Comparison of ENCODE assay signal across 17 cellular contexts in genomic region chr11:68454767-68455166, GRCh38. TPM values are rescaled to one million over a fixed set of nuclear protein-coding genes. Genes with fewer than 3 reads are reported as not detected.
DNase-seq lines count a peak whose midpoint lies in the region; ATAC-seq, FAIRE-seq and TF ChIP-seq lines count a peak whose summit lies in the region.
"Had no signal": no experiment of that assay in that cellular context is flagged by ENCODE, and none has a peak within 500 bp of the region (broad histone marks: within the 10 kb centered on the region; RNA-seq: fewer than 3 reads in every experiment).

No MANE protein-coding gene starts in this region.

- CTCF ChIA-PET in K562 (lab: Yijun Ruan, JAX; ENCODE audit: low intra/inter-chr PET ratio): no interaction called here

- intact Hi-C loops in K562 (cut with micrococcal nuclease) (no loop called here), mucosa of descending colon (cut with DNase I, micrococcal nuclease) (no loop called here)

- H3K4me2 ChIP-seq in DND-41 (ENCODE audit: insufficient read depth, low read length): no peak overlapping the region
- H3K4me2 ChIP-seq in K562 (ENCODE audit: insufficient read depth, low read length): no peak overlapping the region
- H3K4me2 ChIP-seq: BLaER1 treated with 17β-estradiol and CSF1 and Interleukin-3, amounts not matched to agents 10 nM and 100 nM had no signal

- no peak for TF ChIP-seq POLR2A in K562 (conservative IDR thresholded peaks at IDR 0.05)

- H3K9me3 ChIP-seq in DND-41 (ENCODE audit: insufficient read depth, low read length, severe bottlenecking) (no peaks in the 10 kb centered on the region), K562 (replicated peaks; ENCODE audit: control insufficient read depth, insufficient read depth, low read depth, low read length) (no peaks in the 10 kb centered on the region), mucosa of descending colon (no peaks in the 10 kb centered on the region)
- H3K9me3 ChIP-seq: BLaER1 treated with 17β-estradiol and CSF1 and Interleukin-3, amounts not matched to agents 10 nM and 100 nM had no signal

- H3K27me3 ChIP-seq in DND-41 (ENCODE audit: insufficient read depth, low read length, poor library complexity) (no peaks in the 10 kb centered on the region), K562 (ENCODE audit: control insufficient read depth in 2 of 2, insufficient read depth in 2 of 2, low read length in 2 of 2) (no peaks in the 10 kb centered on the region)
- H3K27me3 ChIP-seq: BLaER1 treated with 17β-estradiol and CSF1 and Interleukin-3, amounts not matched to agents 10 nM and 100 nM had no signal

- TF ChIP-seq RAD21 in Ishikawa (IDR thresholded peaks at IDR 0.05; ENCODE audit: low read depth) (no peak), K562 (CRISPR knock-in tag; conservative IDR thresholded peaks at IDR 0.05 in 1 of 2, IDR thresholded peaks at IDR 0.05 in 1 of 2) (no peak)

- FAIRE-seq in K562 (lab: Jason Lieb, UNC): no peak
- FAIRE-seq: GM12878 had no signal

- H4K20me1 ChIP-seq in DND-41 (ENCODE audit: insufficient read depth, low read length): no peaks in the 10 kb centered on the region
- H4K20me1 ChIP-seq in K562 (replicated peaks; ENCODE audit: control insufficient read depth, insufficient read depth, low read length): peaks cover under 1% of the 10 kb centered on the region; the same call in 1 of the 2 replicates
- H4K20me1 ChIP-seq: BLaER1 treated with 17β-estradiol and CSF1 and Interleukin-3, amounts not matched to agents 10 nM and 100 nM had no signal

- TF ChIP-seq CTCF in DND-41 (IDR thresholded peaks at IDR 0.05; ENCODE audit: borderline replicate concordance, extremely low read depth, low read length, poor library complexity, severe bottlenecking) (no peak), K562 (IDR thresholded peaks at IDR 0.05 in 2 of 3, conservative IDR thresholded peaks at IDR 0.05 in 1 of 3; ENCODE audit: insufficient read depth in 2 of 3, low read depth in 1 of 3, low read length in 3 of 3) (no peak), mucosa of descending colon (IDR thresholded peaks at IDR 0.05) (no peak)

- in situ Hi-C loops in K562 (cut with MboI): no loop called here

- no peak overlapping the region for H3K27ac ChIP-seq in DND-41 (ENCODE audit: low read length)
- no peak overlapping the region for H3K27ac ChIP-seq in K562 (ENCODE audit: extremely low read depth, low read depth, low read length)
- H3K27ac ChIP-seq: BLaER1 treated with 17β-estradiol and CSF1 and Interleukin-3, amounts not matched to agents 10 nM and 100 nM; coronary artery; HL-60 had no signal

- H3K9ac ChIP-seq in DND-41 (ENCODE audit: low read depth, low read length) (no peak overlapping the region), K562 (ENCODE audit: insufficient read depth in 1 of 2, low read depth in 2 of 2, low read length in 2 of 2) (peak overlapping the region in 1 of 2 experiments; percentile 58; a peak in 1 of 4 replicates)
- H3K9ac ChIP-seq: BLaER1 treated with 17β-estradiol and CSF1 and Interleukin-3, amounts not matched to agents 10 nM and 100 nM had no signal

- H3K4me1 ChIP-seq in DND-41 (ENCODE audit: insufficient read depth, low read length): peaks cover 7% of the 10 kb centered on the region
- H3K4me1 ChIP-seq in K562 (replicated peaks in 1 of 2; ENCODE audit: control insufficient read depth in 2 of 2, insufficient read depth in 2 of 2, low read length in 2 of 2): peaks cover 1 to 22% of the 10 kb centered on the region in 2 experiments; a peak in 3 of 5 replicates
- peaks cover 22% of the 10 kb centered on the region for H3K4me1 ChIP-seq in mucosa of descending colon (ENCODE audit: low read depth)

- H3K79me2 ChIP-seq in DND-41 (ENCODE audit: insufficient read depth, low read length) (no peaks in the 10 kb centered on the region), K562 (ENCODE audit: control insufficient read depth, insufficient read depth, low read length) (no peaks in the 10 kb centered on the region)

- no peaks in the 10 kb centered on the region for H3K9me1 ChIP-seq in K562 (ENCODE audit: control insufficient read depth, insufficient read depth, low read length)

- TF ChIP-seq EP300 in Ishikawa (IDR thresholded peaks at IDR 0.05; ENCODE audit: borderline replicate concordance) (no peak), K562 (IDR thresholded peaks at IDR 0.05; ENCODE audit: low read length) (no peak)

- no TSS peak for BruUV-seq in K562 (replicated peaks; lab: Mats Ljungman, UMichigan)

- no peak overlapping the region for H3K4me3 ChIP-seq in DND-41 (ENCODE audit: low read depth in 1 of 2, low read length in 2 of 2)
- no peak overlapping the region for H3K4me3 ChIP-seq in K562
- H3K4me3 ChIP-seq in mucosa of descending colon: no peak overlapping the region
- H3K4me3 ChIP-seq: BLaER1 treated with 17β-estradiol and CSF1 and Interleukin-3, amounts not matched to agents 10 nM and 100 nM; coronary artery; GM12878 had no signal

- H3K36me3 ChIP-seq in DND-41 (ENCODE audit: insufficient read depth, low read length) (no peaks in the 10 kb centered on the region; the same call in 1 of the 2 replicates), K562 (ENCODE audit: control insufficient read depth, insufficient read depth, low read length) (no peaks in the 10 kb centered on the region), mucosa of descending colon (ENCODE audit: low read depth) (no peaks in the 10 kb centered on the region)

- DNase-seq in DND-41: no peak
- no peak for DNase-seq in K562 (ENCODE audit: extremely low read depth in 1 of 4, low spot score in 3 of 4)
- DNase-seq in mucosa of descending colon: no peak
- no peak for DNase-seq in NCI-H1930 (lab: John Stamatoyannopoulos, UW)
- DNase-seq in activated CD4-positive, alpha-beta T cell treated with anti-CD3 and anti-CD28 coated beads for 48 hours: no peak
- no peak for DNase-seq in cerebellum (ENCODE audit: low spot score)
- DNase-seq: activated CD4-positive, alpha-beta memory T cell treated with anti-CD3 and anti-CD28 coated beads for 36 hours; anterior cingulate cortex; erythroblast; Kasumi-1; kidney glomerular epithelial cell; OCI-M1 had no signal

- POLR2A ChIA-PET in K562 (lab: Yijun Ruan, JAX): interaction anchor here (1.5 kb wide), 1 partner anchor 16 kb away, joined by 3 read pairs; no protein-coding TSS in a partner anchor

- peak; percentile 25; the same call in 1 of the 3 replicates for ATAC-seq in DND-41 (ENCODE audit: insufficient read depth, low read depth)
- ATAC-seq in K562: no peak
- peak; percentile 26 for ATAC-seq in mucosa of descending colon
- ATAC-seq: GM12878 had no signal

- H2AFZ ChIP-seq in DND-41 (ENCODE audit: low read depth, low read length): no peak overlapping the region
- no peak overlapping the region for H2AFZ ChIP-seq in K562 (ENCODE audit: low read depth, low read length)

- WGBS in K562 (ENCODE audit: insufficient coverage, low coverage, missing lambda C conversion rate): 22% methylated on average over 8 of the region's 8 CpGs

TF ChIP-seq in Ishikawa, 13 proteins besides CTCF, POLR2A, EP300 and RAD21 (continues in another document):
- TF ChIP-seq CEBPB (IDR thresholded peaks at IDR 0.05) (no peak), ZBTB7A (IDR thresholded peaks at IDR 0.05; ENCODE audit: low read depth) (no peak)

TF ChIP-seq in K562, 482 proteins besides CTCF, POLR2A, EP300 and RAD21 (continues in another document):
- no peak for TF ChIP-seq SMAD3 (CRISPR knock-in tag; conservative IDR thresholded peaks at IDR 0.05)
- TF ChIP-seq EGR1 (conservative IDR thresholded peaks at IDR 0.05): peak; percentile 75
- TF ChIP-seq ETV5 (CRISPR knock-in tag; IDR thresholded peaks at IDR 0.05; ENCODE audit: low read depth): no peak
- TF ChIP-seq ZKSCAN8 (CRISPR knock-in tag; IDR thresholded peaks at IDR 0.05): no peak

RNA-seq across cellular contexts. Expression of gene PPP6R3, which starts 5.8 kb away (rescaled TPM):
- total RNA-seq in K562 (2011; cell fraction: chromatin; rRNA removed; ENCODE audit: low replicate concordance): 136 and 375 TPM in 2 replicates
- 57.0 and 86.1 TPM in 2 replicates for total RNA-seq in K562 (2011; cell fraction: nucleolus; rRNA removed)
- total RNA-seq in K562 (2011; cell fraction: nucleoplasm; rRNA removed): 132 and 147 TPM in 2 replicates
- total RNA-seq in K562 (2014; rRNA removed) (96.1 and 103 TPM in 2 replicates), K562 (2014; rRNA removed; fragmentation: Illumina TruSeq; extraction: Trizol) (110 and 132 TPM in 2 replicates), K562 (2015; rRNA removed; fragmentation: Illumina TruSeq; extraction: Trizol) (111 and 117 TPM in 2 replicates), K562 (2021) (90.3 and 91.2 TPM in 2 replicates), mucosa of descending colon (100 to 1,000 TPM; 107 to 141 (median 115) TPM), cerebellum (173 TPM)
- polyA plus RNA-seq in K562 (2011; rRNA removed) (58.4 and 75.6 TPM in 2 replicates), K562 (2014; fragmentation: Illumina TruSeq; extraction: Trizol) (69.1 and 80.6 TPM in 2 replicates), K562 (2014; fragmentation: Nextera tagmentation; extraction: Ambion mirVana) (10 to 100 TPM; 20.3 to 32.5 TPM), K562 (2014; rRNA removed) (46.7 and 48.4 TPM in 2 replicates)
- polyA plus RNA-seq in K562 (2011; cell fraction: cytosol; rRNA removed): 25.4 and 35.3 TPM in 2 replicates
- 95.8 and 111 TPM in 2 replicates for polyA plus RNA-seq in K562 (2011; cell fraction: nucleus; rRNA removed)
- polyA plus RNA-seq in K562 (2012): 45.4 and 55.1 TPM in 2 replicates
- polyA minus RNA-seq in K562 (2011; rRNA and poly(A)+ RNA removed): 179 and 197 TPM in 2 replicates
- 67.2 and 87.0 TPM in 2 replicates for polyA minus RNA-seq in K562 (2011; cell fraction: cytosol; rRNA and poly(A)+ RNA removed)
- 114 and 187 TPM in 2 replicates for polyA minus RNA-seq in K562 (2011; cell fraction: nucleus; rRNA and poly(A)+ RNA removed)
